ENCODE assay signal across 1 cellular context in genomic region chr17:1625507-1626080, GRCh38.
TF ChIP-seq lines count a peak whose summit lies in the region.

No MANE protein-coding gene starts in this region.

TF ChIP-seq in K562, 482 proteins besides CTCF, POLR2A, EP300 and RAD21 (continues in another document):
- TF ChIP-seq NFIX (CRISPR knock-in tag; IDR thresholded peaks at IDR 0.05; ENCODE audit: low read depth), result no peak
- no peak for TF ChIP-seq ZNF280B (CRISPR knock-in tag; IDR thresholded peaks at IDR 0.05)
- peak; percentile 80 to 85; a peak in 3 of 4 replicates for TF ChIP-seq KDM1A (IDR thresholded peaks at IDR 0.05)
- TF ChIP-seq ZNF592 (IDR thresholded peaks at IDR 0.05), result no peak
- TF ChIP-seq MEF2A (IDR thresholded peaks at IDR 0.05; ENCODE audit: control insufficient read depth, low read depth, low read length), result no peak
- TF ChIP-seq NCOR1 (IDR thresholded peaks at IDR 0.05), result peak; percentile 39; the same call in 1 of the 2 replicates
- TF ChIP-seq BHLHE40 (IDR thresholded peaks at IDR 0.05; ENCODE audit: low read length), result 0 out of 2 replicates have a peak, but pooled peaks have one; percentile 26
- no peak for TF ChIP-seq TOE1 (IDR thresholded peaks at IDR 0.05; ENCODE audit: borderline replicate concordance)
- TF ChIP-seq TOE1 (CRISPR knock-in tag; IDR thresholded peaks at IDR 0.05; ENCODE audit: borderline replicate concordance, low read depth), result no peak
- no peak for TF ChIP-seq ARID2 (IDR thresholded peaks at IDR 0.05)
- TF ChIP-seq CBFA2T3 (IDR thresholded peaks at IDR 0.05), result peak; percentile 84
- peak; percentile 68 for TF ChIP-seq TEAD4 (IDR thresholded peaks at IDR 0.05; ENCODE audit: low read length)
- no peak for TF ChIP-seq TEAD4 (CRISPR knock-in tag; IDR thresholded peaks at IDR 0.05; ENCODE audit: borderline replicate concordance)
- TF ChIP-seq POLR2G (IDR thresholded peaks at IDR 0.05; ENCODE audit: low read depth, low read length), result no peak
- peak; percentile 51 for TF ChIP-seq ARID1B (IDR thresholded peaks at IDR 0.05)
- TF ChIP-seq CBX2 (IDR thresholded peaks at IDR 0.05; ENCODE audit: insufficient read depth, low read length, poor library complexity, severe bottlenecking), result no peak
- no peak for TF ChIP-seq NFYB (IDR thresholded peaks at IDR 0.05; ENCODE audit: extremely low read depth, insufficient read length)
- no peak for TF ChIP-seq AFF4 (CRISPR knock-in tag; IDR thresholded peaks at IDR 0.05)
- no peak for TF ChIP-seq BCLAF1 (IDR thresholded peaks at IDR 0.05; ENCODE audit: borderline replicate concordance in 1 of 2, control insufficient read depth in 1 of 2, low read depth in 2 of 2, low read length in 1 of 2)
- 0 out of 2 replicates have a peak, but pooled peaks have one; percentile 14 for TF ChIP-seq GATA2 (CRISPR knock-in tag; IDR thresholded peaks at IDR 0.05)
- peak; percentile 9; the same call in 1 of the 2 replicates for TF ChIP-seq C11orf30 (IDR thresholded peaks at IDR 0.05; ENCODE audit: low read depth)
- TF ChIP-seq XRCC4 (IDR thresholded peaks at IDR 0.05; ENCODE audit: extremely low read depth, insufficient read depth, insufficient read length), result no peak
- TF ChIP-seq MAFG (tag; conservative IDR thresholded peaks at IDR 0.05), result 0 out of 2 replicates have a peak, but pooled peaks have one; percentile 13
- TF ChIP-seq ATF6 (CRISPR knock-in tag; IDR thresholded peaks at IDR 0.05), result no peak
- TF ChIP-seq GATAD2B (IDR thresholded peaks at IDR 0.05; ENCODE audit: borderline replicate concordance), result no peak
- no peak for TF ChIP-seq CREBBP (IDR thresholded peaks at IDR 0.05; ENCODE audit: low read depth, low read length)
- no peak for TF ChIP-seq ZNF740 (CRISPR knock-in tag; IDR thresholded peaks at IDR 0.05)
- TF ChIP-seq ZNF740 (tag; IDR thresholded peaks at IDR 0.05), result no peak
- no peak for TF ChIP-seq USF1 (CRISPR knock-in tag; IDR thresholded peaks at IDR 0.05)
- TF ChIP-seq CBFA2T2 (conservative IDR thresholded peaks at IDR 0.05), result peak; percentile 54
- TF ChIP-seq KLF6 (CRISPR knock-in tag; IDR thresholded peaks at IDR 0.05; ENCODE audit: borderline replicate concordance), result no peak
- 0 out of 2 replicates have a peak, but pooled peaks have one; percentile 9 for TF ChIP-seq SOX6 (IDR thresholded peaks at IDR 0.05)
- no peak for TF ChIP-seq MLLT1 (IDR thresholded peaks at IDR 0.05)
- TF ChIP-seq POLR2H (tag; IDR thresholded peaks at IDR 0.05; ENCODE audit: low read depth), result no peak
- TF ChIP-seq RBM14 (IDR thresholded peaks at IDR 0.05; ENCODE audit: borderline replicate concordance, insufficient read depth, low read depth, low read length), result no peak
- TF ChIP-seq CBX1 (IDR thresholded peaks at IDR 0.05; ENCODE audit: low read depth), result no peak
- TF ChIP-seq HDAC3 (IDR thresholded peaks at IDR 0.05; ENCODE audit: borderline replicate concordance, partially characterized antibody), result no peak
- TF ChIP-seq TCFL5 (CRISPR knock-in tag; conservative IDR thresholded peaks at IDR 0.05), result no peak
- no peak for TF ChIP-seq CAMTA2 (CRISPR knock-in tag; conservative IDR thresholded peaks at IDR 0.05)
- no peak for TF ChIP-seq MAFF (IDR thresholded peaks at IDR 0.05; ENCODE audit: low read length)
- 0 out of 2 replicates have a peak, but pooled peaks have one; percentile 10 for TF ChIP-seq CREM (IDR thresholded peaks at IDR 0.05; ENCODE audit: low read depth)
- peak; percentile 39; the same call in 1 of the 2 replicates for TF ChIP-seq TAL1 (IDR thresholded peaks at IDR 0.05)
- TF ChIP-seq PPARD (CRISPR knock-in tag; IDR thresholded peaks at IDR 0.05), result no peak
- TF ChIP-seq USF2 (CRISPR knock-in tag; IDR thresholded peaks at IDR 0.05), result no peak
